In the genomic region with DNA sequence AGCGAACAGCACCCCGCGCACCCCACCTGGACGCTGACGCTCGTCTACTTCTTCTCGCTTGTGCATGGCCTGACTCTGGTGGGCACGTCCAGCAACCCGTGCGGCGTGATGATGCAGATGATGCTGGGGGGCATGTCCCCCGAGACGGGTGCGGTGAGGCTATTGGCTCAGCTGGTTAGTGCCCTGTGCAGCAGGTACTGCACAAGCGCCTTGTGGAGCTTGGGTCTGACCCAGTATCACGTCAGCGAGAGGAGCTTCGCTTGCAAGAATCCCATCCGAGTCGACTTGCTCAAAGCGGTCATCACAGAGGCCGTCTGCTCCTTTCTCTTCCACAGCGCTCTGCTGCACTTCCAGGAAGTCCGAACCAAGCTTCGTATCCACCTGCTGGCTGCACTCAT, we compare ENCODE assay signal across 8 cellular contexts. TPM values are rescaled to one million over a fixed set of nuclear protein-coding genes. Genes with fewer than 3 reads are reported as not detected.
DNase-seq lines count a peak whose midpoint lies in the region; ATAC-seq and FAIRE-seq lines count a peak whose summit lies in the region.

No MANE protein-coding gene starts in this region.

- H3K27ac ChIP-seq in iPS DF 6.9 (ENCODE audit: low read length): no peak overlapping the region

- H3K9me3 ChIP-seq in iPS DF 6.9 (ENCODE audit: control insufficient read depth, insufficient read depth, low read length): no peaks in the 10 kb centered on the region

- DNase-seq in COR-L47 (lab: John Stamatoyannopoulos, UW): peak; percentile 45
- DNase-seq in NCI-H2227 (lab: John Stamatoyannopoulos, UW; ENCODE audit: unreplicated experiment): peak; percentile 84
- peak; percentile 58 for DNase-seq in astrocyte of the hippocampus (ENCODE audit: low read depth, low spot score)
- peak; percentile 27 for DNase-seq in iPS DF 6.9 (ENCODE audit: low read depth, low spot score)
- DNase-seq in putamen (ENCODE audit: low spot score): peak; percentile 52
- no peak for DNase-seq in urothelium cell line (ENCODE audit: low spot score)
- DNase-seq in H4 (ENCODE audit: low spot score): no peak

- no peaks in the 10 kb centered on the region for H3K27me3 ChIP-seq in iPS DF 6.9 (ENCODE audit: control insufficient read depth, insufficient read depth, low read length)

- no peaks in the 10 kb centered on the region for H3K36me3 ChIP-seq in iPS DF 6.9 (ENCODE audit: control insufficient read depth, insufficient read depth, low read length)

- peak overlapping the region; percentile 54 for H3K4me3 ChIP-seq in iPS DF 6.9 (ENCODE audit: low read length)

- H3K4me1 ChIP-seq in iPS DF 6.9 (ENCODE audit: control insufficient read depth, insufficient read depth, low read length): 0 out of 2 replicates have a peak, but pooled peaks cover 2% of the 10 kb centered on the region

- no peak for FAIRE-seq in urothelium cell line (lab: Jason Lieb, UNC)

- no CpG with 5 or more reads among the region's 25 CpGs for WGBS in iPS DF 6.9 (ENCODE audit: insufficient coverage, insufficient read length)

- ATAC-seq in GM21786 (IDR thresholded peaks at IDR 0.05; ENCODE audit: unreplicated experiment): peak; percentile 8

RNA-seq across cellular contexts. Expression of gene AQP11, which starts 0.4 kb away (rescaled TPM):
- total RNA-seq in H4 (2014; rRNA removed; shearing (Covaris generic)): 0.39 and 1.4 TPM in 2 replicates

RNA-seq across cellular contexts. Expression of gene CLNS1A, which starts 47.4 kb away (rescaled TPM):
- 215 and 268 TPM in 2 replicates for total RNA-seq in H4 (2014; rRNA removed; shearing (Covaris generic))

Comparison
In these comparisons a context has a peak if more than half of its experiments do, and no peak if none do; other contexts are left out.
1. DNase-seq: peak in COR-L47 (single experiment), NCI-H2227 (single experiment), astrocyte of the hippocampus (single experiment), iPS DF 6.9 (single experiment) and putamen (single experiment); none in urothelium cell line (single experiment) and H4 (single experiment).